Comparison of ENCODE assay signal across 16 cellular contexts in genomic region chrX:144732588-144732987, GRCh38.
"Had no signal": no experiment of that assay in that cellular context is flagged by ENCODE, and none has a peak within 500 bp of the region (broad histone marks: within the 10 kb centered on the region; RNA-seq: fewer than 3 reads in every experiment).

No MANE protein-coding gene starts in this region.

- H3K27me3 ChIP-seq: left lung, right lobe of liver had no signal

- H3K27ac ChIP-seq: left lung, right lobe of liver, WERI-Rb-1 had no signal

- H3K4me1 ChIP-seq: left lung, right lobe of liver had no signal

- H3K4me3 ChIP-seq: left lung, right lobe of liver had no signal

- DNase-seq: activated CD4-positive, alpha-beta T cell treated with anti-CD3 and anti-CD28 coated beads for 4 hours; activated CD8-positive, alpha-beta memory T cell treated with anti-CD3 and anti-CD28 coated beads, Interleukin-2, amount 50 U/mL, for 48 hours; activated CD8-positive, alpha-beta T cell treated with anti-CD3 and anti-CD28 coated beads, Interleukin-2, amount 10 ng/mL, durations not matched to agents 7 days and 5 days; activated naive CD4-positive, alpha-beta T cell treated with anti-CD3 and anti-CD28 coated beads, Interleukin-2, amount 10 ng/mL, durations not matched to agents 7 days and 5 days; dermis blood vessel endothelial cell; erythroblast; glutamatergic neuron; left lung; mesenchymal stem cell; occipital lobe; right lobe of liver; stimulated activated CD4-positive, alpha-beta T cell treated with anti-CD3 and anti-CD28 coated beads, Interleukin-2, amount 100 ng/mL, for 24 hours; stimulated activated naive CD4-positive, alpha-beta T cell; T-helper 1 cell; WERI-Rb-1 had no signal

- H3K36me3 ChIP-seq: left lung, right lobe of liver, WERI-Rb-1 had no signal

- H3K9me3 ChIP-seq: left lung, right lobe of liver had no signal

- ATAC-seq: activated CD8-positive, alpha-beta T cell treated with anti-CD3 and anti-CD28 coated beads, Interleukin-2, amount 10 ng/mL, durations not matched to agents 7 days and 5 days; activated T-helper 17 cell treated with anti-CD3 and anti-CD28 coated beads, Interleukin-2, amount 50 U/mL, for 72 hours; left lung; right lobe of liver had no signal
